20 cellular contexts compared by ENCODE assay signal in the genomic region with DNA sequence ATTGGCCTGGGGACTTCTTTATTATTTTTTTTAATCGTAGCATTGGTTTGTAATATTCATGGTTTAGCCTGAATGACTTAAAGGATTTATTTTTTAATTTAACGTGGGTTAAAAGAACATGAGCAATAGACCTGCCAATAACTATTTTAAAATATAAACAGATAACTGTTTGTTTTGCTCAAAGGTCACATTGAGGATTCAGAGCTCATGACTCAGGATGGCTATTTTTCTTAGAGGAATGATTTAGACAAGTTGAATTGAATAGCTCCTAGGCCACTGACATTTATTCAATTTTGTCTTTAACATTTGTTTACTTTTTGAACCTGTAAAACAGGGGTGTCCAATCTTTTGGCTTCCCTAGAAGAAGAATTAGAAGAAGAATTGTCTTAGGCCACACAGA.
DNase-seq lines count a peak whose midpoint lies in the region; ATAC-seq, FAIRE-seq and TF ChIP-seq lines count a peak whose summit lies in the region.
"Had no signal": no experiment of that assay in that cellular context is flagged by ENCODE, and none has a peak within 500 bp of the region (broad histone marks: within the 10 kb centered on the region; RNA-seq: fewer than 3 reads in every experiment).

No MANE protein-coding gene starts in this region.

- H3K27ac Mint-ChIP-seq in activated CD4-positive, alpha-beta T cell treated with anti-CD3 and anti-CD28 coated beads, Interleukin-2, amount 10 ng/mL, durations not matched to agents 24 days and 14 days: no peak overlapping the region
- H3K27ac Mint-ChIP-seq: B cell; CD4-positive, CD25-positive, alpha-beta regulatory T cell had no signal

- H3K4me1 Mint-ChIP-seq in activated CD4-positive, alpha-beta T cell treated with anti-CD3 and anti-CD28 coated beads, Interleukin-2, amount 10 ng/mL, durations not matched to agents 24 days and 14 days: peaks cover 11% of the 10 kb centered on the region

- H3K27ac ChIP-seq in A549 (no peak overlapping the region), right lobe of liver (no peak overlapping the region), RWPE1 (no peak overlapping the region)
- H3K27ac ChIP-seq: GM23248 had no signal

- CTCF ChIA-PET in A549 (lab: Yijun Ruan, JAX) (interaction anchor here (0.9 to 1.1 kb wide), 2 partner anchors 11 to 72 kb away, joined by 3 to 4 read pairs; no protein-coding TSS in a partner anchor), RWPE1 (lab: Yijun Ruan, JAX) (no interaction called here)

- no peaks in the 10 kb centered on the region for H3K27me3 ChIP-seq in right lobe of liver

- H3K4me3 Mint-ChIP-seq in activated CD4-positive, alpha-beta T cell treated with anti-CD3 and anti-CD28 coated beads, Interleukin-2, amount 10 ng/mL, durations not matched to agents 24 days and 14 days: no peak overlapping the region
- H3K4me3 Mint-ChIP-seq: B cell; CD4-positive, CD25-positive, alpha-beta regulatory T cell; CD8-positive, alpha-beta memory T cell had no signal

- intact Hi-C loops in right lobe of liver (cut with DNase I): no loop called here
- intact Hi-C loops in activated CD4-positive, alpha-beta T cell treated with anti-CD3 and anti-CD28 coated beads, Interleukin-2, amount 10 ng/mL, durations not matched to agents 24 days and 14 days (cut with micrococcal nuclease): no loop called here

- peak overlapping the region; percentile 31; the same call in 1 of the 3 replicates for H3K4me2 ChIP-seq in A549

- H3K4me3 ChIP-seq in A549: no peak overlapping the region
- H3K4me3 ChIP-seq in right lobe of liver: no peak overlapping the region
- H3K4me3 ChIP-seq: GM23248, HAP-1 had no signal

- no peaks in the 10 kb centered on the region for H3K36me3 ChIP-seq in right lobe of liver
- H3K36me3 ChIP-seq: HAP-1 had no signal

- WGBS in A549 (ENCODE audit: missing lambda C conversion rate): 37% methylated on average over 2 of the region's 2 CpGs
- 33% methylated on average over 2 of the region's 2 CpGs for WGBS in right lobe of liver (ENCODE audit: insufficient coverage, low coverage, low lambda C conversion rate, missing lambda C conversion rate)

- POLR2A ChIA-PET in A549 (lab: Yijun Ruan, JAX): no interaction called here
- POLR2A ChIA-PET in RWPE1 (lab: Yijun Ruan, JAX; ENCODE audit: low non-redundant PET): no interaction called here

- no peaks in the 10 kb centered on the region for H3K9me3 Mint-ChIP-seq in activated CD4-positive, alpha-beta T cell treated with anti-CD3 and anti-CD28 coated beads, Interleukin-2, amount 10 ng/mL, durations not matched to agents 24 days and 14 days

- ATAC-seq in A549 (no peak), right lobe of liver (peak in 3 of 4 donors; percentile 27 to 52 (median 45))

- DNase-seq in A549 (ENCODE audit: low read depth in 1 of 2, low spot score in 1 of 2) (no peak), LHCN-M2 (ENCODE audit: low read depth) (peak; percentile 31), foreskin melanocyte (peak; percentile 46), right lobe of liver (no peak), NCI-H146 (lab: John Stamatoyannopoulos, UW) (no peak), RWPE1 (ENCODE audit: low spot score) (no peak)
- DNase-seq in activated CD4-positive, alpha-beta T cell treated with anti-CD3 and anti-CD28 coated beads, Interleukin-2, amount 10 ng/mL, durations not matched to agents 24 days and 14 days: no peak
- DNase-seq in activated CD4-positive, alpha-beta T cell treated with anti-CD3 and anti-CD28 coated beads for 4 hours: no peak
- DNase-seq: 8988T; C1 segment of cervical spinal cord; Caco-2; CD4-positive, CD25-positive, alpha-beta regulatory T cell; CD8-positive, alpha-beta memory T cell; GM23248 had no signal

- peaks cover 8% of the 10 kb centered on the region for H3K36me3 Mint-ChIP-seq in activated CD4-positive, alpha-beta T cell treated with anti-CD3 and anti-CD28 coated beads, Interleukin-2, amount 10 ng/mL, durations not matched to agents 24 days and 14 days (ENCODE audit: low read depth)

- H3K4me1 ChIP-seq in A549 (peaks cover 14% of the 10 kb centered on the region; the same call in 2 of the 3 replicates), right lobe of liver (peaks cover 0 to 22% (median 10%) of the 10 kb centered on the region in 4 donors)
- H3K4me1 ChIP-seq: Caco-2, HAP-1 had no signal

- no peak for TF ChIP-seq EP300 in A549 (IDR thresholded peaks at IDR 0.05)

- H3K27me3 Mint-ChIP-seq in activated CD4-positive, alpha-beta T cell treated with anti-CD3 and anti-CD28 coated beads, Interleukin-2, amount 10 ng/mL, durations not matched to agents 24 days and 14 days: no peaks in the 10 kb centered on the region
- H3K27me3 Mint-ChIP-seq: B cell; CD4-positive, CD25-positive, alpha-beta regulatory T cell; CD8-positive, alpha-beta memory T cell had no signal

- no peaks in the 10 kb centered on the region for H3K9me3 ChIP-seq in A549
- no peaks in the 10 kb centered on the region for H3K9me3 ChIP-seq in right lobe of liver
- H3K9me3 ChIP-seq: Caco-2, HAP-1 had no signal

- TF ChIP-seq CTCF in A549 (IDR thresholded peaks at IDR 0.05): no peak
- TF ChIP-seq CTCF in right lobe of liver (IDR thresholded peaks at IDR 0.05): no peak
- TF ChIP-seq CTCF in RWPE1 (conservative IDR thresholded peaks at IDR 0.05; ENCODE audit: low read depth): no peak

- TF ChIP-seq POLR2A in A549 (IDR thresholded peaks at IDR 0.05; ENCODE audit: low read length) (no peak), right lobe of liver (IDR thresholded peaks at IDR 0.05) (no peak)

- TF ChIP-seq RAD21 in A549 (conservative IDR thresholded peaks at IDR 0.05 in 1 of 2, IDR thresholded peaks at IDR 0.05 in 1 of 2): no peak

- FAIRE-seq in A549 (lab: Jason Lieb, UNC): no peak
- FAIRE-seq: D721Med, G401.6, GM12891, GM19239 had no signal

TF ChIP-seq in A549, 52 proteins besides CTCF, POLR2A, EP300 and RAD21:
- TF ChIP-seq, protein P1, sequence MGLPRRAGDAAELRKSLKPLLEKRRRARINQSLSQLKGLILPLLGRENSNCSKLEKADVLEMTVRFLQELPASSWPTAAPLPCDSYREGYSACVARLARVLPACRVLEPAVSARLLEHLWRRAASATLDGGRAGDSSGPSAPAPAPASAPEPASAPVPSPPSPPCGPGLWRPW (IDR thresholded peaks at IDR 0.05): no peak
- TF ChIP-seq NPAS2 (CRISPR knock-in tag; IDR thresholded peaks at IDR 0.05; ENCODE audit: borderline replicate concordance) (no peak), JUN (IDR thresholded peaks at IDR 0.05) (no peak), HOXA7 (CRISPR knock-in tag; IDR thresholded peaks at IDR 0.05) (no peak), CBX8 (IDR thresholded peaks at IDR 0.05) (no peak), CHD2 (IDR thresholded peaks at IDR 0.05; ENCODE audit: low read length, partially characterized antibody) (no peak), FOSL2 (IDR thresholded peaks at IDR 0.05) (no peak), FOSL2 (CRISPR knock-in tag; IDR thresholded peaks at IDR 0.05) (no peak), TFCP2L1 (CRISPR knock-in tag; IDR thresholded peaks at IDR 0.05) (no peak)
- TF ChIP-seq, protein P2, sequence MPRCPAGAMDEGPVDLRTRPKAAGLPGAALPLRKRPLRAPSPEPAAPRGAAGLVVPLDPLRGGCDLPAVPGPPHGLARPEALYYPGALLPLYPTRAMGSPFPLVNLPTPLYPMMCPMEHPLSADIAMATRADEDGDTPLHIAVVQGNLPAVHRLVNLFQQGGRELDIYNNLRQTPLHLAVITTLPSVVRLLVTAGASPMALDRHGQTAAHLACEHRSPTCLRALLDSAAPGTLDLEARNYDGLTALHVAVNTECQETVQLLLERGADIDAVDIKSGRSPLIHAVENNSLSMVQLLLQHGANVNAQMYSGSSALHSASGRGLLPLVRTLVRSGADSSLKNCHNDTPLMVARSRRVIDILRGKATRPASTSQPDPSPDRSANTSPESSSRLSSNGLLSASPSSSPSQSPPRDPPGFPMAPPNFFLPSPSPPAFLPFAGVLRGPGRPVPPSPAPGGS (IDR thresholded peaks at IDR 0.05): no peak
- TF ChIP-seq, protein P3, sequence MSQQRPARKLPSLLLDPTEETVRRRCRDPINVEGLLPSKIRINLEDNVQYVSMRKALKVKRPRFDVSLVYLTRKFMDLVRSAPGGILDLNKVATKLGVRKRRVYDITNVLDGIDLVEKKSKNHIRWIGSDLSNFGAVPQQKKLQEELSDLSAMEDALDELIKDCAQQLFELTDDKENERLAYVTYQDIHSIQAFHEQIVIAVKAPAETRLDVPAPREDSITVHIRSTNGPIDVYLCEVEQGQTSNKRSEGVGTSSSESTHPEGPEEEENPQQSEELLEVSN (IDR thresholded peaks at IDR 0.05; ENCODE audit: borderline replicate concordance, low read depth): no peak
- TF ChIP-seq, protein P4, sequence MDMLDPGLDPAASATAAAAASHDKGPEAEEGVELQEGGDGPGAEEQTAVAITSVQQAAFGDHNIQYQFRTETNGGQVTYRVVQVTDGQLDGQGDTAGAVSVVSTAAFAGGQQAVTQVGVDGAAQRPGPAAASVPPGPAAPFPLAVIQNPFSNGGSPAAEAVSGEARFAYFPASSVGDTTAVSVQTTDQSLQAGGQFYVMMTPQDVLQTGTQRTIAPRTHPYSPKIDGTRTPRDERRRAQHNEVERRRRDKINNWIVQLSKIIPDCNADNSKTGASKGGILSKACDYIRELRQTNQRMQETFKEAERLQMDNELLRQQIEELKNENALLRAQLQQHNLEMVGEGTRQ (IDR thresholded peaks at IDR 0.05): no peak
- TF ChIP-seq, protein P5, sequence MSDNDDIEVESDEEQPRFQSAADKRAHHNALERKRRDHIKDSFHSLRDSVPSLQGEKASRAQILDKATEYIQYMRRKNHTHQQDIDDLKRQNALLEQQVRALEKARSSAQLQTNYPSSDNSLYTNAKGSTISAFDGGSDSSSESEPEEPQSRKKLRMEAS (IDR thresholded peaks at IDR 0.05): no peak

Comparison
In these comparisons a context has a peak if more than half of its experiments do, and no peak if none do; other contexts are left out.
1. ATAC-seq: peak in right lobe of liver (3 of 4); none in A549 (0 of 2).
2. DNase-seq: peak in LHCN-M2 (single experiment) and foreskin melanocyte (single experiment); none in A549 (0 of 2), right lobe of liver (0 of 3), activated CD4-positive, alpha-beta T cell treated with anti-CD3 and anti-CD28 coated beads, Interleukin-2, amount 10 ng/mL, durations not matched to agents 24 days and 14 days (single experiment), activated CD4-positive, alpha-beta T cell treated with anti-CD3 and anti-CD28 coated beads for 4 hours (0 of 2), NCI-H146 (single experiment) and RWPE1 (single experiment).